ENCODE assay signal across 19 cellular contexts in genomic region chr4:8310306-8310705, GRCh38. TPM values are rescaled to one million over a fixed set of nuclear protein-coding genes. Genes with fewer than 3 reads are reported as not detected.
DNase-seq lines count a peak whose midpoint lies in the region; ATAC-seq and TF ChIP-seq lines count a peak whose summit lies in the region.
"Had no signal": no experiment of that assay in that cellular context is flagged by ENCODE, and none has a peak within 500 bp of the region (broad histone marks: within the 10 kb centered on the region; RNA-seq: fewer than 3 reads in every experiment).

No MANE protein-coding gene starts in this region.

- no peaks in the 10 kb centered on the region for H3K36me3 ChIP-seq in RWPE2 (ENCODE audit: low read depth)
- H3K36me3 ChIP-seq in ovary = no peaks in the 10 kb centered on the region
- H3K36me3 ChIP-seq in uterus = no peaks in the 10 kb centered on the region
- no peaks in the 10 kb centered on the region for H3K36me3 ChIP-seq in WERI-Rb-1

- H3K9me3 ChIP-seq in RWPE2 (ENCODE audit: severe bottlenecking) (no peaks in the 10 kb centered on the region), ovary (no peaks in the 10 kb centered on the region), uterus (no peaks in the 10 kb centered on the region), WERI-Rb-1 (ENCODE audit: severe bottlenecking) (peaks cover 4% of the 10 kb centered on the region)
- H3K9me3 ChIP-seq: Caco-2 had no signal

- no peak for TF ChIP-seq POLR2A in ovary (IDR thresholded peaks at IDR 0.05)
- TF ChIP-seq POLR2A in uterus (IDR thresholded peaks at IDR 0.05) = no peak

- 42 to 44% (median 44%) methylated on average over 10 of the region's 10 CpGs for WGBS in ovary, 3 donors

- no peak for TF ChIP-seq EP300 in ovary (IDR thresholded peaks at IDR 0.05)

- TF ChIP-seq CTCF in RWPE2 (IDR thresholded peaks at IDR 0.05; ENCODE audit: poor library complexity, severe bottlenecking) = no peak
- TF ChIP-seq CTCF in ovary (IDR thresholded peaks at IDR 0.05) = no peak
- no peak for TF ChIP-seq CTCF in uterus (IDR thresholded peaks at IDR 0.05)
- TF ChIP-seq CTCF in WERI-Rb-1 (IDR thresholded peaks at IDR 0.05; ENCODE audit: low read depth, low read length) = no peak

- H3K4me1 ChIP-seq in RWPE2 (ENCODE audit: insufficient read depth, poor library complexity, severe bottlenecking) = peaks cover 3% of the 10 kb centered on the region
- H3K4me1 ChIP-seq in ovary (ENCODE audit: insufficient read depth) = peaks cover 35% of the 10 kb centered on the region
- H3K4me1 ChIP-seq in uterus = peaks cover 0 to 14% of the 10 kb centered on the region in 2 donors

- DNase-seq in cardiac septum (ENCODE audit: low spot score) (peak; percentile 55), left cardiac atrium (no peak), RWPE2 (ENCODE audit: low spot score) (peak; percentile 20), ovary (peak in 3 of 5 donors; percentile 16 to 42 (median 34)), uterus (peak; percentile 8 to 11), WERI-Rb-1 (no peak)
- DNase-seq: CD4-positive, CD25-positive, alpha-beta regulatory T cell; DMS153; GOT3; KBM-7; NCI-H1417 treated with DMSO at 0.1 percent for 48 hours; NCI-H1930; NCI-H2171 treated with DMSO at 0.1 percent for 48 hours; NCI-H446 treated with DMSO at 0.1 percent for 48 hours; NCI-H748 treated with DMSO at 0.1 percent for 48 hours; PC-9 had no signal

- H3K27ac ChIP-seq in RWPE2 (ENCODE audit: poor library complexity, severe bottlenecking) (no peak overlapping the region), ovary (peak overlapping the region in 1 of 2 donors; percentile 61), uterus (peak overlapping the region in 1 of 2 donors; percentile 44), WERI-Rb-1 (no peak overlapping the region)
- H3K27ac ChIP-seq: PC-9 had no signal

- no peaks in the 10 kb centered on the region for H3K27me3 ChIP-seq in RWPE2 (ENCODE audit: insufficient read depth, poor library complexity, severe bottlenecking)
- H3K27me3 ChIP-seq in ovary = no peaks in the 10 kb centered on the region
- no peaks in the 10 kb centered on the region for H3K27me3 ChIP-seq in uterus
- no peaks in the 10 kb centered on the region for H3K27me3 ChIP-seq in WERI-Rb-1 (ENCODE audit: insufficient read depth, low read depth, severe bottlenecking)

- no peak for ATAC-seq in left cardiac atrium
- no peak for ATAC-seq in RWPE2 (ENCODE audit: low read depth)
- no peak for ATAC-seq in HG03469 (IDR thresholded peaks at IDR 0.05; ENCODE audit: unreplicated experiment)
- no peak for ATAC-seq in GM18511 (IDR thresholded peaks at IDR 0.05; ENCODE audit: unreplicated experiment)

- H3K4me3 ChIP-seq in RWPE2 (ENCODE audit: severe bottlenecking) (no peak overlapping the region), ovary (no peak overlapping the region), uterus (no peak overlapping the region), WERI-Rb-1 (ENCODE audit: low read depth, low read length) (no peak overlapping the region)
- H3K4me3 ChIP-seq: PC-9 had no signal

- intact Hi-C loops in cardiac septum (cut with DNase I) (no loop called here), left cardiac atrium (cut with DNase I) (no loop called here), ovary (cut with DNase I) (loop anchor here in 1 of 4 donors (10.0 kb wide), 1 partner anchor 46 kb away; the partner anchor contains the start of gene HTRA3), uterus (cut with DNase I; ENCODE audit: low total_unique reads) (no loop called here)

RNA-seq across cellular contexts. Expression of gene HTRA3, which starts 40.8 kb away (rescaled TPM):
- total RNA-seq in cardiac septum = 50.8 TPM
- 10 to 100 TPM; 48.5 to 78.2 TPM for total RNA-seq in left cardiac atrium
- 100 to 1,000 TPM in 1 of 7 donors, 10 to 100 TPM in 6; 36.2 to 160 (median 62.3) TPM for total RNA-seq in ovary
- polyA plus RNA-seq in ovary = 100 to 1,000 TPM; 122 to 163 TPM
- 10 to 100 TPM; 22.8 to 65.3 (median 29.5) TPM for total RNA-seq in uterus
- total RNA-seq: CD4-positive, CD25-positive, alpha-beta regulatory T cell had no signal
- polyA plus RNA-seq: CD4-positive, CD25-positive, alpha-beta regulatory T cell had no signal

Comparison
In these comparisons a context has a peak if more than half of its experiments do, and no peak if none do; other contexts are left out.
1. DNase-seq: peak in cardiac septum (single experiment), RWPE2 (single experiment), ovary (3 of 5) and uterus (2 of 2); none in left cardiac atrium (single experiment) and WERI-Rb-1 (single experiment).